18 cellular contexts compared by ENCODE assay signal in the genomic region with DNA sequence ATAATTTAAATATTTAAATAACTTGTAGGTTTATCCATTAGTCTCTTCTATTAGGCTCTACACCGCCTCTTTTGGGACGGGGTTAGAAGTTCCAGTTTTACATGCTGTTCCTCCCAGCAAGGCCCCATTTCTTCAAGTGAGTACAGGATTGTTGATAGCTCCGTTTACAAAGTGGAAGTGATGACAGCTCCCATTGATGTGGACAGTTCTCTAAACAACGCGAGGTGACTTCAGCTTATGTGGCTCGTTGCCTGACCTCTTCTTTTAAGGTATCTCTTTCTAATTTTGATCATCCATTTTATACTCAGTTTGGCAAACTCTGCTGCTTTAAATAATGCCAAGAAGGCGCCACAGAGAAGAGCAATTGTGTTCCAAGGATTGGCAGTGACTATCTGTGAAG. TPM values are rescaled to one million over a fixed set of nuclear protein-coding genes. Genes with fewer than 3 reads are reported as not detected.
DNase-seq lines count a peak whose midpoint lies in the region; ATAC-seq and TF ChIP-seq lines count a peak whose summit lies in the region.
"Had no signal": no experiment of that assay in that cellular context is flagged by ENCODE, and none has a peak within 500 bp of the region (broad histone marks: within the 10 kb centered on the region; RNA-seq: fewer than 3 reads in every experiment).

No MANE protein-coding gene starts in this region.

- CTCF ChIA-PET in naive thymus-derived CD4-positive, alpha-beta T cell (lab: Charles Lee) = interaction anchor here (1.1 to 7.4 kb wide), 3 partner anchors 12 to 294 kb away, joined by 6 to 63 read pairs (median 18); no protein-coding TSS in a partner anchor

- no peak overlapping the region for H3K4me3 ChIP-seq in heart right ventricle
- H3K4me3 ChIP-seq in naive thymus-derived CD4-positive, alpha-beta T cell (ENCODE audit: low read length) = no peak overlapping the region
- H3K4me3 ChIP-seq: GM23338 had no signal

- H3K9me3 Mint-ChIP-seq in CD14-positive monocyte (peaks cover 0 to 5% (median 0%) of the 10 kb centered on the region in 7 donors), natural killer cell (no peaks in the 10 kb centered on the region)
- no peaks in the 10 kb centered on the region for H3K9me3 Mint-ChIP-seq in activated T-helper 17 cell treated with anti-CD3 and anti-CD28 coated beads, Interleukin-2, amount 50 U/mL, for 72 hours
- no peaks in the 10 kb centered on the region for H3K9me3 Mint-ChIP-seq in effector memory CD8-positive, alpha-beta T cell
- peaks cover 0 to 6% (median 2%) of the 10 kb centered on the region in 11 donors for H3K9me3 Mint-ChIP-seq in naive thymus-derived CD4-positive, alpha-beta T cell
- H3K9me3 Mint-ChIP-seq: GM23338 had no signal

- no peaks in the 10 kb centered on the region for H3K4me1 Mint-ChIP-seq in CD14-positive monocyte
- peaks cover 10% of the 10 kb centered on the region for H3K4me1 Mint-ChIP-seq in activated T-helper 17 cell treated with anti-CD3 and anti-CD28 coated beads, Interleukin-2, amount 50 U/mL, for 72 hours
- peaks cover 12 to 23% of the 10 kb centered on the region in 2 donors for H3K4me1 Mint-ChIP-seq in natural killer cell
- peaks cover 0 to 2% of the 10 kb centered on the region in 2 donors for H3K4me1 Mint-ChIP-seq in effector memory CD8-positive, alpha-beta T cell (ENCODE audit: low read depth in 2 of 2)
- peaks cover 0 to 9% (median 0%) of the 10 kb centered on the region in 7 donors for H3K4me1 Mint-ChIP-seq in naive thymus-derived CD4-positive, alpha-beta T cell

- POLR2A ChIA-PET in naive thymus-derived CD4-positive, alpha-beta T cell (lab: Charles Lee) = interaction anchor here (0.5 to 0.7 kb wide), 3 partner anchors 24 to 79 kb away, joined by 3 to 7 read pairs (median 3); no protein-coding TSS in a partner anchor

- H3K36me3 ChIP-seq in heart right ventricle = peaks cover 0 to 89% (median 14%) of the 10 kb centered on the region in 9 donors
- H3K36me3 ChIP-seq in naive thymus-derived CD4-positive, alpha-beta T cell (ENCODE audit: control insufficient read depth in 2 of 3, insufficient read depth in 3 of 3, low read length in 3 of 3) = peaks cover 5 to 62% (median 18%) of the 10 kb centered on the region in 3 experiments

- no peak overlapping the region for H3K4me3 Mint-ChIP-seq in CD14-positive monocyte
- H3K4me3 Mint-ChIP-seq in activated T-helper 17 cell treated with anti-CD3 and anti-CD28 coated beads, Interleukin-2, amount 50 U/mL, for 72 hours = no peak overlapping the region
- H3K4me3 Mint-ChIP-seq in natural killer cell = no peak overlapping the region
- no peak overlapping the region for H3K4me3 Mint-ChIP-seq in effector memory CD8-positive, alpha-beta T cell
- no peak overlapping the region for H3K4me3 Mint-ChIP-seq in naive thymus-derived CD4-positive, alpha-beta T cell
- H3K4me3 Mint-ChIP-seq: CD4-positive, alpha-beta memory T cell; GM23338 had no signal

- WGBS in heart right ventricle, 2 donors = 35 to 50% methylated on average over 7 of the region's 7 CpGs

- H3K36me3 Mint-ChIP-seq in CD14-positive monocyte (peaks cover 65 to 83% of the 10 kb centered on the region in 2 donors), natural killer cell (peaks cover 12% of the 10 kb centered on the region)
- H3K36me3 Mint-ChIP-seq in activated T-helper 17 cell treated with anti-CD3 and anti-CD28 coated beads, Interleukin-2, amount 50 U/mL, for 72 hours (ENCODE audit: low read depth) = peaks cover 83% of the 10 kb centered on the region
- H3K36me3 Mint-ChIP-seq in effector memory CD8-positive, alpha-beta T cell (ENCODE audit: insufficient read depth) = peaks cover 74% of the 10 kb centered on the region
- peaks cover 8 to 60% (median 26%) of the 10 kb centered on the region in 5 donors for H3K36me3 Mint-ChIP-seq in naive thymus-derived CD4-positive, alpha-beta T cell

- intact Hi-C loops in CD14-positive monocyte (cut with micrococcal nuclease) = loop anchor here (5.0 kb wide), 3 partner anchors 92 to 303 kb away; no protein-coding TSS in a partner anchor
- intact Hi-C loops in heart right ventricle (cut with DNase I) = loop anchor here in 8 of 10 donors (2.0 to 5.0 kb wide), 9 partner anchors 48 to 353 kb away; partner anchors contain the start of gene PPP2R5A (in 1 of the 8)
- intact Hi-C loops in natural killer cell (cut with micrococcal nuclease) = no loop called here
- intact Hi-C loops in naive thymus-derived CD4-positive, alpha-beta T cell (cut with micrococcal nuclease) = loop anchor here in 1 of 2 donors (5.0 kb wide), 2 partner anchors 78 to 92 kb away; partner anchors contain the start of gene PPP2R5A

- ATAC-seq in activated T-helper 17 cell treated with anti-CD3 and anti-CD28 coated beads, Interleukin-2, amount 50 U/mL, for 72 hours (replicated peaks) = no peak
- peak in 6 of 8 donors; percentile 27 to 94 (median 66) for ATAC-seq in heart right ventricle
- no peak for ATAC-seq in natural killer cell
- no peak for ATAC-seq in effector memory CD8-positive, alpha-beta T cell (replicated peaks)
- no peak for ATAC-seq in naive thymus-derived CD4-positive, alpha-beta T cell
- ATAC-seq: GM23338 had no signal

- peaks cover 0 to 9% (median 0%) of the 10 kb centered on the region in 11 donors for H3K9me3 ChIP-seq in heart right ventricle
- no peaks in the 10 kb centered on the region for H3K9me3 ChIP-seq in naive thymus-derived CD4-positive, alpha-beta T cell (ENCODE audit: control insufficient read depth in 2 of 3, low read length in 3 of 3)

- H3K4me1 ChIP-seq in heart right ventricle = peaks cover 0 to 30% (median 11%) of the 10 kb centered on the region in 9 donors
- no peaks in the 10 kb centered on the region for H3K4me1 ChIP-seq in naive thymus-derived CD4-positive, alpha-beta T cell (ENCODE audit: control insufficient read depth in 2 of 2, insufficient read depth in 2 of 2, low read length in 2 of 2)

- peak overlapping the region in 4 of 7 donors; percentile 27 to 84 (median 62) for H3K27ac Mint-ChIP-seq in CD14-positive monocyte
- peak overlapping the region; percentile 9 for H3K27ac Mint-ChIP-seq in activated T-helper 17 cell treated with anti-CD3 and anti-CD28 coated beads, Interleukin-2, amount 50 U/mL, for 72 hours
- H3K27ac Mint-ChIP-seq in natural killer cell = peak overlapping the region; percentile 49 to 52
- peak overlapping the region in 1 of 2 donors; percentile 36 for H3K27ac Mint-ChIP-seq in effector memory CD8-positive, alpha-beta T cell
- H3K27ac Mint-ChIP-seq in naive thymus-derived CD4-positive, alpha-beta T cell = peak overlapping the region in 2 of 9 donors; percentile 58 to 73

- peak overlapping the region in 1 of 10 donors; percentile 19 for H3K27ac ChIP-seq in heart right ventricle
- no peak overlapping the region for H3K27ac ChIP-seq in naive thymus-derived CD4-positive, alpha-beta T cell (ENCODE audit: low read depth, low read length)
- H3K27ac ChIP-seq: RWPE1 had no signal

- TF ChIP-seq CTCF in CD14-positive monocyte (IDR thresholded peaks at IDR 0.05) = no peak
- TF ChIP-seq CTCF in heart right ventricle (IDR thresholded peaks at IDR 0.05) = no peak
- TF ChIP-seq CTCF in natural killer cell (IDR thresholded peaks at IDR 0.05) = no peak

- H3K27me3 ChIP-seq in heart right ventricle = no peaks in the 10 kb centered on the region
- H3K27me3 ChIP-seq in naive thymus-derived CD4-positive, alpha-beta T cell (ENCODE audit: control insufficient read depth in 2 of 2, insufficient read depth in 2 of 2, low read length in 2 of 2) = no peaks in the 10 kb centered on the region

- H3K27me3 Mint-ChIP-seq in CD14-positive monocyte (ENCODE audit: low read depth in 3 of 3) (no peaks in the 10 kb centered on the region), natural killer cell (ENCODE audit: low read depth in 2 of 2) (no peaks in the 10 kb centered on the region)
- H3K27me3 Mint-ChIP-seq in activated T-helper 17 cell treated with anti-CD3 and anti-CD28 coated beads, Interleukin-2, amount 50 U/mL, for 72 hours = no peaks in the 10 kb centered on the region
- no peaks in the 10 kb centered on the region for H3K27me3 Mint-ChIP-seq in effector memory CD8-positive, alpha-beta T cell
- no peaks in the 10 kb centered on the region for H3K27me3 Mint-ChIP-seq in naive thymus-derived CD4-positive, alpha-beta T cell
- H3K27me3 Mint-ChIP-seq: CD4-positive, alpha-beta memory T cell had no signal

- DNase-seq in CD14-positive monocyte (ENCODE audit: low spot score) (no peak), heart right ventricle (no peak), natural killer cell (no peak), NCI-H510A (lab: John Stamatoyannopoulos, UW) (no peak), NCI-H446 treated with DMSO at 0.1 percent for 48 hours (lab: John Stamatoyannopoulos, UW) (no peak)
- DNase-seq in effector memory CD8-positive, alpha-beta T cell = no peak
- DNase-seq in naive thymus-derived CD4-positive, alpha-beta T cell = no peak
- DNase-seq: AML-193; CD4-positive, alpha-beta memory T cell; DMS79 treated with DMSO at 0.1 percent for 48 hours; NCI-H1048; NCI-H146; NCI-H2081 treated with DMSO at 0.1 percent for 48 hours; NCI-H2227 treated with DMSO at 0.1 percent for 48 hours; NK-92 treated with Interleukin-12 subunit alpha and Interleukin-12 subunit beta, amount 100 ng/mL, for 24 hours had no signal

RNA-seq across cellular contexts. Expression of gene PACC1, which starts 49.7 kb away (rescaled TPM):
- polyA plus RNA-seq in CD14-positive monocyte = 10 to 100 TPM; 14.0 to 14.7 TPM
- total RNA-seq in activated T-helper 17 cell treated with anti-CD3 and anti-CD28 coated beads, Interleukin-2, amount 50 U/mL, for 72 hours = 10 to 100 TPM in 1 of 2 donors, 1 to 10 TPM in 1; 5.3 to 16.4 TPM
- 1 to 10 TPM; 1.9 to 4.6 (median 2.4) TPM for total RNA-seq in heart right ventricle
- polyA plus RNA-seq in heart right ventricle = 1 to 10 TPM; 1.8 to 5.1 TPM
- 10 to 100 TPM in 2 of 3 donors, 1 to 10 TPM in 1; 5.0 to 14.2 (median 11.4) TPM for total RNA-seq in natural killer cell
- 10 to 100 TPM in 3 of 5 experiments, 1 to 10 TPM in 2; 7.9 to 13.4 (median 12.0) TPM for total RNA-seq in naive thymus-derived CD4-positive, alpha-beta T cell
- polyA plus RNA-seq in naive thymus-derived CD4-positive, alpha-beta T cell = 10 to 100 TPM in 1 of 2 donors, 1 to 10 TPM in 1; 7.2 to 11.0 TPM

Comparison
In these comparisons a context has a peak if more than half of its experiments do, and no peak if none do; other contexts are left out.
1. ATAC-seq: peak in heart right ventricle (6 of 8); none in activated T-helper 17 cell treated with anti-CD3 and anti-CD28 coated beads, Interleukin-2, amount 50 U/mL, for 72 hours (single experiment), natural killer cell (0 of 3), effector memory CD8-positive, alpha-beta T cell (single experiment) and naive thymus-derived CD4-positive, alpha-beta T cell (single experiment).